Comparison of ENCODE assay signal across 8 cellular contexts in genomic region chr2:223944166-223944703, GRCh38. TPM values are rescaled to one million over a fixed set of nuclear protein-coding genes. Genes with fewer than 3 reads are reported as not detected.
A peak's percentile ranks its signal among the peaks of the same experiment; 100 is the strongest.
DNase-seq lines count a peak whose midpoint lies in the region; ATAC-seq and TF ChIP-seq lines count a peak whose summit lies in the region.

No MANE protein-coding gene starts in this region.

- DNase-seq in Ammon's horn (ENCODE audit: low spot score) (peak; percentile 31), SJSA1 (ENCODE audit: low read depth in 1 of 2, low spot score in 2 of 2) (peak; percentile 26 to 54), cerebellar cortex (ENCODE audit: low spot score) (peak; percentile 50), kidney epithelial cell (ENCODE audit: low read depth) (no peak), kidney glomerular epithelial cell (lab: John Stamatoyannopoulos, UW) (no peak)
- DNase-seq in stimulated activated CD4-positive, alpha-beta T cell treated with anti-CD3 and anti-CD28 coated beads, Interleukin-4, amount 100 ng/mL, for 24 hours: peak; percentile 35

- peak; percentile 24 for ATAC-seq in GM21390 (IDR thresholded peaks at IDR 0.05; ENCODE audit: unreplicated experiment)
- ATAC-seq in GM21786 (IDR thresholded peaks at IDR 0.05; ENCODE audit: unreplicated experiment): no peak

- H3K4me3 ChIP-seq in SJSA1 (peak overlapping the region; percentile 95), kidney epithelial cell (ENCODE audit: low read depth, low read length) (peak overlapping the region; percentile 98)

- peaks cover 48% of the 10 kb centered on the region for H3K4me1 ChIP-seq in SJSA1 (replicated peaks)

- no peaks in the 10 kb centered on the region for H3K27me3 ChIP-seq in SJSA1 (replicated peaks)
- H3K27me3 ChIP-seq in kidney epithelial cell (ENCODE audit: control insufficient read depth, insufficient read depth, low read length): no peaks in the 10 kb centered on the region

- peaks cover 31% of the 10 kb centered on the region for H3K36me3 ChIP-seq in SJSA1
- no peaks in the 10 kb centered on the region for H3K36me3 ChIP-seq in kidney epithelial cell (ENCODE audit: control insufficient read depth, insufficient read depth, low read length)

- H3K9me3 ChIP-seq in SJSA1 (replicated peaks): no peaks in the 10 kb centered on the region

- TF ChIP-seq CTCF in kidney epithelial cell (IDR thresholded peaks at IDR 0.05; ENCODE audit: insufficient read depth, low read length, poor library complexity, severe bottlenecking): no peak

- H3K27ac ChIP-seq in SJSA1: peak overlapping the region; percentile 81

RNA-seq across cellular contexts. Expression of gene WDFY1, which starts 0.9 kb away (rescaled TPM):
- 126 and 145 TPM in 2 replicates for total RNA-seq in SJSA1 (2014; rRNA removed; shearing (Covaris generic))
- total RNA-seq in kidney epithelial cell: 40.9 and 47.3 TPM in 2 replicates

RNA-seq across cellular contexts. Expression of gene MRPL44, which starts 13.0 kb away (rescaled TPM):
- 47.2 and 55.6 TPM in 2 replicates for total RNA-seq in SJSA1 (2014; rRNA removed; shearing (Covaris generic))
- total RNA-seq in kidney epithelial cell: 53.5 and 62.2 TPM in 2 replicates

Comparison
In these comparisons a context has a peak if more than half of its experiments do, and no peak if none do; other contexts are left out.
1. DNase-seq: peak in Ammon's horn (single experiment), SJSA1 (2 of 2), cerebellar cortex (single experiment) and stimulated activated CD4-positive, alpha-beta T cell treated with anti-CD3 and anti-CD28 coated beads, Interleukin-4, amount 100 ng/mL, for 24 hours (single experiment); none in kidney epithelial cell (single experiment) and kidney glomerular epithelial cell (single experiment).